ENCODE assay signal across 10 cellular contexts in the genomic region with DNA sequence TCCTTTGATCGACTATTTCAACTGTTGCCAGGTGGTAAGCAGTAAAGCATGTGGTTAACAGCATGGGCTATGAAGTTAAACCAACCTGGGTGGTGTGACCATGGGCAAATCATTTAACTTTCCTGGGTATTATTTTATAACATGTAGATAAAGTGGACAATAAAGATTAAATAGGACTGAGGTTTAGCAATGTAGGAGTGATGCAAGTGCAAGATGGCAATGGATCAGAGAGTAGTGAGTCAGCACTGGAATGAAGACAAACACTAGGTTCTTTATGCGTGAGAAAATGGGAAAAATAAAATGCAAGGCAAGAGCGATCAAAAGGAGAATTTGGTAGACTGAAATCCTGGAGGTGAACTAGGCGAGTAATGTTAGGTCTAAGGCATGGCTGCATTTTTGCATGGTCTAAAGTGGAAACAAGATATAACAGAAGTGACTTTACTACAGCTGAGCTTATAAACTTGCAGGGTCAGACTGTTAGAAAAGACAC.
A peak's percentile ranks its signal among the peaks of the same experiment; 100 is the strongest.
DNase-seq lines count a peak whose midpoint lies in the region; ATAC-seq and TF ChIP-seq lines count a peak whose summit lies in the region.
"Had no signal": no experiment of that assay in that cellular context is flagged by ENCODE, and none has a peak within 500 bp of the region (broad histone marks: within the 10 kb centered on the region; RNA-seq: fewer than 3 reads in every experiment).

No MANE protein-coding gene starts in this region.

- H3K4me1 Mint-ChIP-seq in HFFc6 (ENCODE audit: low read depth) = peaks cover 36% of the 10 kb centered on the region
- no peaks in the 10 kb centered on the region for H3K4me1 Mint-ChIP-seq in activated T-helper 17 cell treated with anti-CD3 and anti-CD28 coated beads, Interleukin-2, amount 50 U/mL, for 72 hours

- H3K9me3 Mint-ChIP-seq in HFFc6 = no peaks in the 10 kb centered on the region
- peaks cover 3% of the 10 kb centered on the region for H3K9me3 Mint-ChIP-seq in activated T-helper 17 cell treated with anti-CD3 and anti-CD28 coated beads, Interleukin-2, amount 50 U/mL, for 72 hours

- DNase-seq in HFFc6 = peak; percentile 80
- DNase-seq in astrocyte of the cerebellum (ENCODE audit: low read depth) = peak; percentile 93
- DNase-seq in iris pigment epithelial cell (ENCODE audit: low read depth) = peak; percentile 93
- DNase-seq in thyroid gland = no peak
- DNase-seq in amygdala (lab: John Stamatoyannopoulos, UW) = no peak
- DNase-seq: activated effector memory CD4-positive, alpha-beta T cell treated with Interleukin-2 at 50 U/mL for 16 hours; MM.1S had no signal

- H3K4me3 Mint-ChIP-seq in HFFc6 = peak overlapping the region; percentile 44
- H3K4me3 Mint-ChIP-seq in activated T-helper 17 cell treated with anti-CD3 and anti-CD28 coated beads, Interleukin-2, amount 50 U/mL, for 72 hours = no peak overlapping the region

- H3K27ac Mint-ChIP-seq in HFFc6 = peak overlapping the region; percentile 84
- H3K27ac Mint-ChIP-seq in activated T-helper 17 cell treated with anti-CD3 and anti-CD28 coated beads, Interleukin-2, amount 50 U/mL, for 72 hours = no peak overlapping the region

- peaks cover 15 to 18% of the 10 kb centered on the region in 2 donors for H3K4me1 ChIP-seq in thyroid gland

- no peak for ATAC-seq in GM19452 (IDR thresholded peaks at IDR 0.05; ENCODE audit: unreplicated experiment)
- ATAC-seq in activated T-helper 17 cell treated with anti-CD3 and anti-CD28 coated beads, Interleukin-2, amount 50 U/mL, for 72 hours (replicated peaks) = no peak
- no peak for ATAC-seq in HG02642 (IDR thresholded peaks at IDR 0.05; ENCODE audit: poor library complexity, unreplicated experiment)

- TF ChIP-seq CTCF in HFFc6 (IDR thresholded peaks at IDR 0.05) (no peak), astrocyte of the cerebellum (IDR thresholded peaks at IDR 0.05; ENCODE audit: low read depth, low read length, missing control alignments) (no peak), thyroid gland (IDR thresholded peaks at IDR 0.05) (no peak)

- in situ Hi-C loops in astrocyte of the cerebellum (cut with HindIII; ENCODE audit: low sequenced_read_pairs) = no loop called here

- intact Hi-C loops in thyroid gland (cut with DNase I) = no loop called here

- H3K36me3 ChIP-seq in thyroid gland = no peaks in the 10 kb centered on the region

- no peaks in the 10 kb centered on the region for H3K27me3 ChIP-seq in thyroid gland

- H3K27ac ChIP-seq in thyroid gland = peak overlapping the region in 2 of 3 donors; percentile 69 to 75

- peaks cover 4% of the 10 kb centered on the region; the same call in 1 of the 2 replicates for H3K36me3 Mint-ChIP-seq in HFFc6 (ENCODE audit: low read depth)
- no peaks in the 10 kb centered on the region for H3K36me3 Mint-ChIP-seq in activated T-helper 17 cell treated with anti-CD3 and anti-CD28 coated beads, Interleukin-2, amount 50 U/mL, for 72 hours (ENCODE audit: low read depth)

- TF ChIP-seq POLR2A in thyroid gland (IDR thresholded peaks at IDR 0.05) = no peak

- no peaks in the 10 kb centered on the region for H3K9me3 ChIP-seq in thyroid gland

- WGBS in thyroid gland, 2 donors = 83 to 86% methylated on average over 4 of the region's 4 CpGs

- H3K27me3 Mint-ChIP-seq in HFFc6 (ENCODE audit: insufficient read depth) = no peaks in the 10 kb centered on the region
- H3K27me3 Mint-ChIP-seq in activated T-helper 17 cell treated with anti-CD3 and anti-CD28 coated beads, Interleukin-2, amount 50 U/mL, for 72 hours = no peaks in the 10 kb centered on the region

- H3K4me3 ChIP-seq in astrocyte of the cerebellum (ENCODE audit: low read depth, low read length) = no peak overlapping the region
- no peak overlapping the region for H3K4me3 ChIP-seq in thyroid gland (replicated peaks in 1 of 3)

Comparison
In these comparisons a context has a peak if more than half of its experiments do, and no peak if none do; other contexts are left out.
1. DNase-seq: peak in HFFc6 (single experiment), astrocyte of the cerebellum (single experiment) and iris pigment epithelial cell (single experiment); none in thyroid gland (0 of 2) and amygdala (0 of 56).